Comparison of ENCODE assay signal across 8 cellular contexts in genomic region chr19:38506723-38507550, GRCh38.
DNase-seq lines count a peak whose midpoint lies in the region; ATAC-seq and TF ChIP-seq lines count a peak whose summit lies in the region.

No MANE protein-coding gene starts in this region.

- no peak overlapping the region for H3K27ac ChIP-seq in PC-3 (ENCODE audit: low read length)

- H3F3A ChIP-seq in PC-3 (ENCODE audit: low read length, unreplicated experiment): no peaks in the 10 kb centered on the region

- BruUV-seq in PC-3 (replicated peaks; lab: Mats Ljungman, UMichigan): no TSS peak

- H3K4me1 ChIP-seq in PC-3 (ENCODE audit: insufficient read depth, low read length): no peaks in the 10 kb centered on the region

- peak overlapping the region in 1 of 2 donors; percentile 65 for H3K4me3 Mint-ChIP-seq in activated T-cell treated with anti-CD3 and anti-CD28 coated beads, Interleukin-2, amount 50 U/mL, for 72 hours
- H3K4me3 Mint-ChIP-seq in glutamatergic neuron (ENCODE audit: unreplicated experiment): no peak overlapping the region

- POLR2A ChIA-PET in PC-3 (lab: Charles Lee; ENCODE audit: unreplicated experiment): no interaction called here

- no peaks in the 10 kb centered on the region for H3K36me3 ChIP-seq in PC-3 (ENCODE audit: low read depth, low read length)

- H4K20me1 ChIP-seq in PC-3 (ENCODE audit: low read length): no peaks in the 10 kb centered on the region

- ATAC-seq in HG03196 (IDR thresholded peaks at IDR 0.05; ENCODE audit: unreplicated experiment): peak; percentile 67
- peak; percentile 89 for ATAC-seq in PC-3
- ATAC-seq in activated T-cell treated with anti-CD3 and anti-CD28 coated beads, Interleukin-2, amount 50 U/mL, for 72 hours (replicated peaks in 1 of 2): peak; percentile 89 to 91
- ATAC-seq in HG02852 (IDR thresholded peaks at IDR 0.05; ENCODE audit: unreplicated experiment): no peak
- ATAC-seq in HG02759 (IDR thresholded peaks at IDR 0.05; ENCODE audit: unreplicated experiment): no peak

- CTCF ChIA-PET in PC-3 (lab: Charles Lee): interaction anchor here (0.6 kb wide), 1 partner anchor 104 kb away, joined by 13 read pairs; the partner anchor contains the start of gene FAM98C

- H3K36me3 Mint-ChIP-seq in activated T-cell treated with anti-CD3 and anti-CD28 coated beads, Interleukin-2, amount 50 U/mL, for 72 hours (ENCODE audit: insufficient read depth in 2 of 2): no peaks in the 10 kb centered on the region
- peaks cover 9% of the 10 kb centered on the region for H3K36me3 Mint-ChIP-seq in glutamatergic neuron (ENCODE audit: unreplicated experiment)

- no peak overlapping the region for H3K9ac ChIP-seq in PC-3 (ENCODE audit: low read length)

- no peaks in the 10 kb centered on the region for H3K9me3 ChIP-seq in PC-3 (ENCODE audit: low read length)

- no peaks in the 10 kb centered on the region for H3K79me2 ChIP-seq in PC-3 (ENCODE audit: low read length)

- H3K4me2 ChIP-seq in PC-3 (ENCODE audit: low read length): no peak overlapping the region

- H3K9me2 ChIP-seq in PC-3 (replicated peaks; ENCODE audit: low read length): no peaks in the 10 kb centered on the region

- H3K9me3 Mint-ChIP-seq in activated T-cell treated with anti-CD3 and anti-CD28 coated beads, Interleukin-2, amount 50 U/mL, for 72 hours: no peaks in the 10 kb centered on the region
- H3K9me3 Mint-ChIP-seq in glutamatergic neuron (ENCODE audit: unreplicated experiment): peaks cover 2% of the 10 kb centered on the region

- peaks cover 4% of the 10 kb centered on the region for H3K4me1 Mint-ChIP-seq in activated T-cell treated with anti-CD3 and anti-CD28 coated beads, Interleukin-2, amount 50 U/mL, for 72 hours (ENCODE audit: low read depth)
- no peaks in the 10 kb centered on the region for H3K4me1 Mint-ChIP-seq in glutamatergic neuron (ENCODE audit: low read depth, unreplicated experiment)

- H3K4me3 ChIP-seq in PC-3 (ENCODE audit: low read length): no peak overlapping the region

- intact Hi-C loops in PC-3 (cut with micrococcal nuclease): no loop called here

- H3K27me3 ChIP-seq in PC-3 (ENCODE audit: low read length): no peaks in the 10 kb centered on the region

- no peak for TF ChIP-seq CTCF in PC-3 (conservative IDR thresholded peaks at IDR 0.05; ENCODE audit: low read depth, low read length)
- no peak for TF ChIP-seq CTCF in glutamatergic neuron (IDR thresholded peaks at IDR 0.05; ENCODE audit: partially characterized antibody, unreplicated experiment)

- DNase-seq in GM04504 (ENCODE audit: low read depth) (peak; percentile 4), PC-3 (peak; percentile 89), glutamatergic neuron (peak; percentile 65), retina (peak; percentile 69)
- DNase-seq in activated T-cell treated with anti-CD3 and anti-CD28 coated beads, Interleukin-2, amount 50 U/mL, for 72 hours: peak; percentile 94 to 96

- no peak overlapping the region for H3K27ac Mint-ChIP-seq in activated T-cell treated with anti-CD3 and anti-CD28 coated beads, Interleukin-2, amount 50 U/mL, for 72 hours
- no peak overlapping the region for H3K27ac Mint-ChIP-seq in glutamatergic neuron (ENCODE audit: unreplicated experiment)

- H3K27me3 Mint-ChIP-seq in activated T-cell treated with anti-CD3 and anti-CD28 coated beads, Interleukin-2, amount 50 U/mL, for 72 hours (ENCODE audit: low read depth): no peaks in the 10 kb centered on the region
- H3K27me3 Mint-ChIP-seq in glutamatergic neuron (ENCODE audit: unreplicated experiment): peaks cover 3% of the 10 kb centered on the region

- H2AFZ ChIP-seq in PC-3 (ENCODE audit: low read length): peak overlapping the region; percentile 65

Comparison
In these comparisons a context has a peak if more than half of its experiments do, and no peak if none do; other contexts are left out.
1. DNase-seq: peak in every context shown above with its lines; median percentile 95 in activated T-cell treated with anti-CD3 and anti-CD28 coated beads, Interleukin-2, amount 50 U/mL, for 72 hours; 89 in PC-3; 69 in retina; 65 in glutamatergic neuron; 4 in GM04504.
2. ATAC-seq: peak in HG03196 (single experiment), PC-3 (single experiment) and activated T-cell treated with anti-CD3 and anti-CD28 coated beads, Interleukin-2, amount 50 U/mL, for 72 hours (2 of 2); none in HG02852 (single experiment) and HG02759 (single experiment).